In the genomic region with DNA sequence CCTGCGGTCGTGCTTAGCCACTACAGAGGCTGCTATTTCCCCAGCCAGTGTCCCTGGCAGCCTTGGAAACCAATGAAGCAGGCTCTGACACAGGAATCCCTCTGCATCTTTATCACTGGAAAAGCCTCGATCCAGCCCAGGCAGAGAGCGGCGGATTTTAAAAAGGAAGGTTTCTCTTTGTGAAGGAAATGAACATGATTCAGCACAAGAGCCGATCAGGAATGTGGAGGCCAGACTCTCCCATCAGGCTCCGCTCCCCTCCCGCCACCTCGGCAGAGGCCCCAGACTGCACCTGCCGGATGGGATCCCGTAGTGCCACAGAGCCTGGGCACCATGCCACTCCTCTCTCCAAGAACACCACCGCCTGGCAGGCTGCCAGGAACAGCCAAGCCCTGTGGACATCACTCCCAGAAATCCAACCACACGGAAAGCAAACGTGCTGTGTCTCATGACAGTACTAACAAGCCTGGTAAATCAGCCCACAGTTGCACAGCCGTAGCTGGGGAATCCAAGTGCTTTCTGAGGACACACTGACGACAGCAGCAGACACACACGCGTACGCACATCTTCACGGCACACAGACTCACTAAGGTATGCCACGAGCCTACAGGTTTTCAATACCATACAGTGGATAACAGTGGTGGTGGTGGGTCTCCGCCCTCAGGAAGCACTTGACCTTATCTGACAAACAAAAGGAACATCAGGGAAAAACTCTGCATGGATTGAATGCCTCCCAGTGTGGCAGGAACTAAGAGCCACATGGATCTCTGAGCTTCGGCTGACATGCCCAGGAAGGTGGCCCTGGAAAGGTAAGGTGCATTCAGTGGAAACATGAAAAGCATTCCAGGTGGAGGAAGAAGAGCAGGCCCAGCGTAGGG, we compare ENCODE assay signal across 8 cellular contexts. TPM values are rescaled to one million over a fixed set of nuclear protein-coding genes. Genes with fewer than 3 reads are reported as not detected.
A peak's percentile ranks its signal among the peaks of the same experiment; 100 is the strongest.
DNase-seq lines count a peak whose midpoint lies in the region; ATAC-seq and TF ChIP-seq lines count a peak whose summit lies in the region.

No MANE protein-coding gene starts in this region.

- H3K27ac Mint-ChIP-seq in WTC11 = peak overlapping the region; percentile 98
- peak overlapping the region; percentile 46 for H3K27ac Mint-ChIP-seq in progenitor cell of endocrine pancreas

- ATAC-seq in WTC11 = peak; percentile 14
- no peak for ATAC-seq in HG02840 (IDR thresholded peaks at IDR 0.05; ENCODE audit: low FRiP score, unreplicated experiment)
- no peak for ATAC-seq in HG03095 (IDR thresholded peaks at IDR 0.05; ENCODE audit: unreplicated experiment)
- no peak for ATAC-seq in GM19463 (IDR thresholded peaks at IDR 0.05; ENCODE audit: unreplicated experiment)

- CTCF ChIA-PET in WTC11 (lab: Charles Lee) = interaction anchor here (0.6 to 3.3 kb wide), 3 partner anchors 33 to 225 kb away, joined by 3 to 17 read pairs (median 5); no protein-coding TSS in a partner anchor

- POLR2A ChIA-PET in WTC11 (lab: Charles Lee) = no interaction called here

- TF ChIP-seq CTCF in WTC11 (IDR thresholded peaks at IDR 0.05) (no peak), cardiac muscle cell (IDR thresholded peaks at IDR 0.05; ENCODE audit: low read depth, low read length) (no peak), progenitor cell of endocrine pancreas (IDR thresholded peaks at IDR 0.05; ENCODE audit: unreplicated experiment) (no peak)

- no peaks in the 10 kb centered on the region for H3K36me3 Mint-ChIP-seq in WTC11
- H3K36me3 Mint-ChIP-seq in progenitor cell of endocrine pancreas (ENCODE audit: insufficient read depth) = no peaks in the 10 kb centered on the region

- H3K4me1 Mint-ChIP-seq in WTC11 = peaks cover 80% of the 10 kb centered on the region
- H3K4me1 Mint-ChIP-seq in progenitor cell of endocrine pancreas (ENCODE audit: low read depth) = peaks cover 35% of the 10 kb centered on the region

- DNase-seq in LHCN-M2 (ENCODE audit: low read depth) (peak; percentile 97), WTC11 (ENCODE audit: low spot score) (peak; percentile 50), cardiac muscle cell (ENCODE audit: low read depth in 1 of 2, low spot score in 1 of 2) (peak; percentile 41 to 76), progenitor cell of endocrine pancreas (ENCODE audit: low spot score, unreplicated experiment) (no peak), RPMI8226 (no peak)

- H3K4me1 ChIP-seq in cardiac muscle cell (ENCODE audit: low read depth) = peaks cover 67% of the 10 kb centered on the region

- no peaks in the 10 kb centered on the region for H3K27me3 ChIP-seq in cardiac muscle cell

- peak overlapping the region; percentile 90 for H3K27ac ChIP-seq in cardiac muscle cell

- H3K4me3 Mint-ChIP-seq in WTC11 (peak overlapping the region; percentile 19; the same call in 1 of the 2 replicates), progenitor cell of endocrine pancreas (ENCODE audit: low read depth) (no peak overlapping the region)

- H3K36me3 ChIP-seq in cardiac muscle cell = no peaks in the 10 kb centered on the region

- H3K27me3 Mint-ChIP-seq in WTC11 (ENCODE audit: low read depth) (peaks cover 9% of the 10 kb centered on the region; the same call in 1 of the 2 replicates), progenitor cell of endocrine pancreas (peaks cover 5% of the 10 kb centered on the region)

- H3K9me3 Mint-ChIP-seq in WTC11 = no peaks in the 10 kb centered on the region
- H3K9me3 Mint-ChIP-seq in progenitor cell of endocrine pancreas (ENCODE audit: low read depth) = no peaks in the 10 kb centered on the region

- no peak overlapping the region for H3K4me3 ChIP-seq in cardiac muscle cell

- H3K9me3 ChIP-seq in cardiac muscle cell (ENCODE audit: low read depth) = no peaks in the 10 kb centered on the region

TF ChIP-seq in WTC11, 78 proteins besides CTCF, POLR2A, EP300 and RAD21:
- 0 out of 2 replicates have a peak, but pooled peaks have one; percentile 20 for TF ChIP-seq ETV6 (CRISPR knock-in tag; IDR thresholded peaks at IDR 0.05)
- no peak for TF ChIP-seq NR1H2 (CRISPR knock-in tag; IDR thresholded peaks at IDR 0.05)
- no peak for TF ChIP-seq ZNF416 (CRISPR knock-in tag; IDR thresholded peaks at IDR 0.05)
- TF ChIP-seq, protein P1, sequence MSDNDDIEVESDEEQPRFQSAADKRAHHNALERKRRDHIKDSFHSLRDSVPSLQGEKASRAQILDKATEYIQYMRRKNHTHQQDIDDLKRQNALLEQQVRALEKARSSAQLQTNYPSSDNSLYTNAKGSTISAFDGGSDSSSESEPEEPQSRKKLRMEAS (CRISPR knock-in tag; IDR thresholded peaks at IDR 0.05) = peak; percentile 45; the same call in 1 of the 2 replicates
- TF ChIP-seq, protein P2, sequence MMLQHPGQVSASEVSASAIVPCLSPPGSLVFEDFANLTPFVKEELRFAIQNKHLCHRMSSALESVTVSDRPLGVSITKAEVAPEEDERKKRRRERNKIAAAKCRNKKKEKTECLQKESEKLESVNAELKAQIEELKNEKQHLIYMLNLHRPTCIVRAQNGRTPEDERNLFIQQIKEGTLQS (CRISPR knock-in tag; conservative IDR thresholded peaks at IDR 0.05) = no peak
- 0 out of 2 replicates have a peak, but pooled peaks have one; percentile 39 for TF ChIP-seq FOXP1 (CRISPR knock-in tag; IDR thresholded peaks at IDR 0.05; ENCODE audit: borderline replicate concordance)
- TF ChIP-seq ZNF263 (CRISPR knock-in tag; IDR thresholded peaks at IDR 0.05; ENCODE audit: low read depth) = no peak

RNA-seq across cellular contexts. Expression of a gene that starts 5.4 kb away (rescaled TPM):
- total RNA-seq in LHCN-M2 (2014; rRNA removed) (0.06 and 0.38 TPM in 2 replicates), WTC11 (2021) (13.7 to 22.9 TPM (median 14.7 TPM) in 3 replicates), cardiac muscle cell (23.1 and 31.3 TPM in 2 replicates), progenitor cell of endocrine pancreas (8.5 and 9.7 TPM in 2 replicates)
- polyA plus RNA-seq in LHCN-M2 (2012) = 1.1 TPM
- 9.0 and 9.1 TPM in 2 replicates for polyA plus RNA-seq in cardiac muscle cell

Comparison
In these comparisons a context has a peak if more than half of its experiments do, and no peak if none do; other contexts are left out.
1. DNase-seq: peak in LHCN-M2 (single experiment), WTC11 (single experiment) and cardiac muscle cell (2 of 2); none in progenitor cell of endocrine pancreas (single experiment) and RPMI8226 (single experiment).